In the genomic region with DNA sequence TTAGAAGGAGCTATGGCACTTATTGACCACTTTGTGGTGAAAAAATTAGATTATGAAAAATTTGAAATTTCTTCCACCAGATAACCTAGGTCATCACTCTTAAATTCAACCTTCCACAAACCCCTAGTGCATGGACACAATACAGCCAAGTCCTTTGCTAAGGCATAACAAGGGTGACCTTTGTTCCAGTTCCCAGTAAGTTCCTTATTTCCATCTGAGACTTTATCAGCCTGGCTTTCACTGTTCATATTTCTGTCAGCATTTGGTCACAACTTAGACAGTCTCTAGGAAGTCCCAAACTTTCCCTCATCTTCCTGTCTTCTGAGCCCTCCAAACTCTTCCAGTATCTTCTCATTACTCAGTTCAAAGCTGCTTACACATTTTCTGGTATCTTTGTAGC, we compare ENCODE assay signal across 36 cellular contexts.
"Had no signal": no experiment of that assay in that cellular context is flagged by ENCODE, and none has a peak within 500 bp of the region (broad histone marks: within the 10 kb centered on the region; RNA-seq: fewer than 3 reads in every experiment).

No MANE protein-coding gene starts in this region.

- H3K9me3 ChIP-seq: adrenal gland, body of pancreas, breast epithelium had no signal

- DNase-seq: activated CD4-positive, alpha-beta memory T cell treated with anti-CD3 and anti-CD28 coated beads, Interleukin-2, amount 10 ng/mL, durations not matched to agents 7 days and 5 days; activated CD4-positive, alpha-beta T cell treated with anti-CD3 and anti-CD28 coated beads for 1 hour; activated CD4-positive, alpha-beta T cell treated with anti-CD3 and anti-CD28 coated beads for 36 hours; activated CD4-positive, alpha-beta T cell treated with anti-CD3 and anti-CD28 coated beads for 48 hours; activated CD4-positive, alpha-beta T cell treated with anti-CD3 and anti-CD28 coated beads, Interleukin-2, amount 10 ng/mL, durations not matched to agents 7 days and 5 days; activated CD4-positive, alpha-beta T cell treated with anti-CD3 and anti-CD28 coated beads, Interleukin-2, amount 50 U/mL, for 48 hours; activated CD4-positive, CD25-positive, alpha-beta regulatory T cell; activated CD8-positive, alpha-beta memory T cell treated with anti-CD3 and anti-CD28 coated beads for 24 hours; activated CD8-positive, alpha-beta memory T cell treated with anti-CD3 and anti-CD28 coated beads, Interleukin-2, amount 50 U/mL, for 4 hours; activated CD8-positive, alpha-beta T cell treated with anti-CD3 and anti-CD28 coated beads, Interleukin-2, amount 10 ng/mL, durations not matched to agents 7 days and 5 days; activated effector memory CD4-positive, alpha-beta T cell treated with anti-CD3 and anti-CD28 coated beads, Interleukin-2, amount 50 U/mL, for 16 hours; activated gamma-delta T cell treated with Interleukin-2 at 50 U/mL for 16 hours; activated naive CD4-positive, alpha-beta T cell; activated naive CD4-positive, alpha-beta T cell treated with anti-CD3 and anti-CD28 coated beads for 36 hours; activated naive CD4-positive, alpha-beta T cell treated with anti-CD3 and anti-CD28 coated beads, Interleukin-2, amount 50 U/mL, for 16 hours; activated naive CD8-positive, alpha-beta T cell treated with anti-CD3 and anti-CD28 coated beads for 36 hours; activated T-cell treated with anti-CD3 and anti-CD28 coated beads for 4 hours; activated T-cell treated with anti-CD3 and anti-CD28 coated beads, Interleukin-2, amount 50 U/mL, for 1 hour; activated T-cell treated with anti-CD3 and anti-CD28 coated beads, Interleukin-2, amount 50 U/mL, for 4 hours; activated T-cell treated with anti-CD3 and anti-CD28 coated beads, Interleukin-2, amount 50 U/mL, for 72 hours; adrenal gland; amniotic stem cell; aorta; body of pancreas; brain microvascular endothelial cell; cerebellar nuclear complex; SW 1271; T-helper 1 cell; T-helper 2 cell; T-helper 9 cell; WERI-Rb-1 had no signal

- H3K36me3 ChIP-seq: adrenal gland, brain microvascular endothelial cell, breast epithelium, WERI-Rb-1 had no signal

- FAIRE-seq: astrocyte had no signal

- H3K27ac ChIP-seq: adrenal gland, body of pancreas, brain microvascular endothelial cell, breast epithelium, WERI-Rb-1 had no signal

- H3K4me3 ChIP-seq: adrenal gland, body of pancreas, breast epithelium had no signal

- H3K27me3 ChIP-seq: adrenal gland, body of pancreas, brain microvascular endothelial cell, breast epithelium had no signal

- H3K4me1 ChIP-seq: adrenal gland, body of pancreas, breast epithelium had no signal

- ATAC-seq: activated CD4-positive, alpha-beta T cell treated with anti-CD3 and anti-CD28 coated beads for 36 hours; activated CD4-positive, CD25-positive, alpha-beta regulatory T cell treated with anti-CD3 and anti-CD28 coated beads, Interleukin-2, amount 50 U/mL, for 24 hours; activated CD8-positive, alpha-beta T cell treated with anti-CD3 and anti-CD28 coated beads, Interleukin-2, amount 10 ng/mL, durations not matched to agents 7 days and 5 days; activated naive CD4-positive, alpha-beta T cell treated with anti-CD3 and anti-CD28 coated beads, Interleukin-2, amount 50 U/mL, for 72 hours; activated T-cell treated with anti-CD3 and anti-CD28 coated beads, Interleukin-2, amount 50 U/mL, for 4 hours; activated T-cell treated with anti-CD3 and anti-CD28 coated beads, Interleukin-2, amount 50 U/mL, for 72 hours; activated T-helper 17 cell treated with anti-CD3 and anti-CD28 coated beads, Interleukin-2, amount 50 U/mL, for 72 hours; body of pancreas had no signal
